Comparison of ENCODE assay signal across 2 cellular contexts in genomic region chr2:71716697-71717624, GRCh38.
TF ChIP-seq lines count a peak whose summit lies in the region.

No MANE protein-coding gene starts in this region.

TF ChIP-seq in Ishikawa, 13 proteins besides CTCF, POLR2A, EP300 and RAD21 (continued from another document):
- TF ChIP-seq REST (IDR thresholded peaks at IDR 0.05; ENCODE audit: low read depth) (no peak), NFIC (IDR thresholded peaks at IDR 0.05) (0 out of 2 replicates have a peak, but pooled peaks have one; percentile 45), TAF1 (IDR thresholded peaks at IDR 0.05; ENCODE audit: low read depth) (no peak), EGR1 (IDR thresholded peaks at IDR 0.05) (no peak)
TF ChIP-seq in Ishikawa: peak in this region for 3.

TF ChIP-seq in HepG2, 621 proteins besides CTCF, POLR2A, EP300 and RAD21 (continued from another document and continues in another):
- no peak for TF ChIP-seq E2F2 (CRISPR knock-in tag; IDR thresholded peaks at IDR 0.05; ENCODE audit: borderline replicate concordance)
- TF ChIP-seq ZMYM4 (CRISPR knock-in tag; IDR thresholded peaks at IDR 0.05), result peak; percentile 46; the same call in 1 of the 2 replicates
- TF ChIP-seq NR2F6 (IDR thresholded peaks at IDR 0.05), result peak; percentile 86
- TF ChIP-seq NR2F6 (CRISPR knock-in tag; IDR thresholded peaks at IDR 0.05), result 0 out of 2 replicates have a peak, but pooled peaks have one; percentile 56
- peak; percentile 40; the same call in 1 of the 2 replicates for TF ChIP-seq HNF4G (IDR thresholded peaks at IDR 0.05; ENCODE audit: borderline replicate concordance, low read depth, low read length)
- TF ChIP-seq HNF4G (CRISPR knock-in tag; IDR thresholded peaks at IDR 0.05; ENCODE audit: borderline replicate concordance, low read depth), result peak; percentile 42; the same call in 1 of the 2 replicates
- peak; percentile 38; the same call in 1 of the 2 replicates for TF ChIP-seq CREM (IDR thresholded peaks at IDR 0.05)
- TF ChIP-seq CREM (CRISPR knock-in tag; IDR thresholded peaks at IDR 0.05), result no peak
- TF ChIP-seq ZNF121 (CRISPR knock-in tag; IDR thresholded peaks at IDR 0.05), result peak; percentile 68
- peak; percentile 79 for TF ChIP-seq PATZ1 (CRISPR knock-in tag; IDR thresholded peaks at IDR 0.05)
- 0 out of 2 replicates have a peak, but pooled peaks have one; percentile 45 for TF ChIP-seq ZNF615 (CRISPR knock-in tag; IDR thresholded peaks at IDR 0.05; ENCODE audit: borderline replicate concordance)
- peak; percentile 98 for TF ChIP-seq MEF2D (CRISPR knock-in tag; IDR thresholded peaks at IDR 0.05)
- TF ChIP-seq EED (CRISPR knock-in tag; IDR thresholded peaks at IDR 0.05), result no peak
- TF ChIP-seq NCOA2 (CRISPR knock-in tag; IDR thresholded peaks at IDR 0.05), result peak; percentile 80
- peak; percentile 25; the same call in 1 of the 2 replicates for TF ChIP-seq ELF3 (CRISPR knock-in tag; IDR thresholded peaks at IDR 0.05)
- peak; percentile 31; the same call in 1 of the 2 replicates for TF ChIP-seq FOXA3 (CRISPR knock-in tag; IDR thresholded peaks at IDR 0.05)
- TF ChIP-seq MAFG (CRISPR knock-in tag; IDR thresholded peaks at IDR 0.05), result no peak
- 0 out of 2 replicates have a peak, but pooled peaks have one; percentile 4 for TF ChIP-seq MED13 (CRISPR knock-in tag; IDR thresholded peaks at IDR 0.05)
- TF ChIP-seq NCOA1 (CRISPR knock-in tag; IDR thresholded peaks at IDR 0.05), result no peak
- peak in 1 of 2 experiments; percentile 42; a peak in 1 of 4 replicates for TF ChIP-seq REST (IDR thresholded peaks at IDR 0.05; ENCODE audit: borderline replicate concordance in 1 of 2, low read depth in 1 of 2, low read length in 2 of 2)
- TF ChIP-seq SALL1 (CRISPR knock-in tag; IDR thresholded peaks at IDR 0.05), result peak; percentile 63
- TF ChIP-seq SOX13 (IDR thresholded peaks at IDR 0.05), result no peak
- peak in 1 of 2 experiments; percentile 72; a peak in 1 of 4 replicates for TF ChIP-seq SOX13 (CRISPR knock-in tag; conservative IDR thresholded peaks at IDR 0.05 in 1 of 2, IDR thresholded peaks at IDR 0.05 in 1 of 2)
- peak; percentile 43; the same call in 1 of the 2 replicates for TF ChIP-seq KDM1A (CRISPR knock-in tag; IDR thresholded peaks at IDR 0.05)
- TF ChIP-seq RARA (CRISPR knock-in tag; IDR thresholded peaks at IDR 0.05), result peak; percentile 91
- no peak for TF ChIP-seq RFXAP (CRISPR knock-in tag; IDR thresholded peaks at IDR 0.05; ENCODE audit: borderline replicate concordance)
- 0 out of 2 replicates have a peak, but pooled peaks have one; percentile 18 for TF ChIP-seq BCL6 (CRISPR knock-in tag; IDR thresholded peaks at IDR 0.05)
- TF ChIP-seq XBP1 (CRISPR knock-in tag; IDR thresholded peaks at IDR 0.05), result no peak
- 0 out of 2 replicates have a peak, but pooled peaks have one; percentile 35 for TF ChIP-seq ZMYM2 (CRISPR knock-in tag; IDR thresholded peaks at IDR 0.05)
- no peak for TF ChIP-seq ZBTB40 (IDR thresholded peaks at IDR 0.05)
- TF ChIP-seq ZBTB40 (CRISPR knock-in tag; IDR thresholded peaks at IDR 0.05), result no peak
- peak; percentile 82 for TF ChIP-seq THRA (CRISPR knock-in tag; IDR thresholded peaks at IDR 0.05; ENCODE audit: borderline replicate concordance)
- TF ChIP-seq JUND (CRISPR knock-in tag; IDR thresholded peaks at IDR 0.05), result 0 out of 2 replicates have a peak, but pooled peaks have one; percentile 25
- peak; percentile 43; the same call in 1 of the 2 replicates for TF ChIP-seq FOXO1 (CRISPR knock-in tag; IDR thresholded peaks at IDR 0.05)
- no peak for TF ChIP-seq STAT6 (CRISPR knock-in tag; IDR thresholded peaks at IDR 0.05; ENCODE audit: borderline replicate concordance)
- 0 out of 2 replicates have a peak, but pooled peaks have one; percentile 26 for TF ChIP-seq HHEX (CRISPR knock-in tag; IDR thresholded peaks at IDR 0.05)
- TF ChIP-seq NONO (IDR thresholded peaks at IDR 0.05), result no peak
- TF ChIP-seq NONO (CRISPR knock-in tag; conservative IDR thresholded peaks at IDR 0.05), result 0 out of 2 replicates have a peak, but pooled peaks have one; percentile 38
- TF ChIP-seq RXRB (CRISPR knock-in tag; IDR thresholded peaks at IDR 0.05; ENCODE audit: borderline replicate concordance), result peak; percentile 76; the same call in 1 of the 2 replicates
- TF ChIP-seq ADNP (CRISPR knock-in tag; IDR thresholded peaks at IDR 0.05), result peak; percentile 36; the same call in 1 of the 2 replicates
- TF ChIP-seq PITX1 (CRISPR knock-in tag; IDR thresholded peaks at IDR 0.05), result peak; percentile 47; the same call in 1 of the 2 replicates
- TF ChIP-seq NFATC3 (CRISPR knock-in tag; IDR thresholded peaks at IDR 0.05), result no peak
- peak; percentile 96 for TF ChIP-seq ZNF629 (CRISPR knock-in tag; conservative IDR thresholded peaks at IDR 0.05)
